9 cellular contexts compared by ENCODE assay signal in the genomic region with DNA sequence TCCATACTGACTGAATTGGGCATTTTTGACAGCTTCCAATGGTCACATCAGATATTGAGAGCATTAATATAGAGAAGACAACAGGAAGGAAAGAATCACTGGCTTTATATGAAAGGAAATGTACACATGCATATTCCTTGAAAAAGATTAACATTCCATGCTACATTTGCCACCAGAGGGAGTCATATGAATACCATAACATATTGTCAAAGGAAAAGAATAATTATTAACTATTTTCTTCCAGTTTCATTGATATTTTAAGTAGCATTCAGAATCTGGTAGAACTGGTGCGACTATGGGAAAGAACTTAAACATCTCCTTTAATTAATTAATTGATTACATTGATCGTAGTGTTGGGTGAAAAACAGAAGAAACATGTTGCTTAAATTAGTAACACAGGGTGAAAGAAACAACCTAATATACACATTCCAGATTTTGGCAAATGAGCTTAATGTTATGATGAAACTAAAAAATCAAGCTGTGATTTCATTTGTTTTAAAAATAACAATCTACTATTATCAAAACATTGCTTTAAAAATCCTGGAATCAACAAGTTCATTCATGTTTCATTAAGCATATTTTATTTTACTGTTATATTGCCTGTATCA.
DNase-seq lines count a peak whose midpoint lies in the region; ATAC-seq and TF ChIP-seq lines count a peak whose summit lies in the region.
"Had no signal": no experiment of that assay in that cellular context is flagged by ENCODE, and none has a peak within 500 bp of the region (broad histone marks: within the 10 kb centered on the region; RNA-seq: fewer than 3 reads in every experiment).

No MANE protein-coding gene starts in this region.

- H3K36me3 Mint-ChIP-seq in activated naive CD4-positive, alpha-beta T cell treated with anti-CD3 and anti-CD28 coated beads, Interleukin-2, amount 50 U/mL, for 72 hours: no peaks in the 10 kb centered on the region

- H3K9me3 ChIP-seq in osteoblast (ENCODE audit: low read depth, low read length) (no peaks in the 10 kb centered on the region), MG63 (no peaks in the 10 kb centered on the region)

- H3K27ac Mint-ChIP-seq in activated naive CD4-positive, alpha-beta T cell treated with anti-CD3 and anti-CD28 coated beads, Interleukin-2, amount 50 U/mL, for 72 hours: no peak overlapping the region

- TF ChIP-seq CTCF in choroid plexus epithelial cell (conservative IDR thresholded peaks at IDR 0.05; ENCODE audit: low read depth, low read length): peak; percentile 63
- peak; percentile 62 for TF ChIP-seq CTCF in osteoblast (IDR thresholded peaks at IDR 0.05; ENCODE audit: extremely low read depth, low read depth, low read length)

- no peaks in the 10 kb centered on the region for H4K20me1 ChIP-seq in osteoblast (ENCODE audit: insufficient read depth, low read length)

- ATAC-seq in activated naive CD4-positive, alpha-beta T cell treated with anti-CD3 and anti-CD28 coated beads, Interleukin-2, amount 50 U/mL, for 72 hours: no peak

- H2AFZ ChIP-seq in osteoblast (ENCODE audit: low read length): no peak overlapping the region

- H3K27ac ChIP-seq in osteoblast (ENCODE audit: low read depth, low read length): no peak overlapping the region

- H3K4me3 ChIP-seq in choroid plexus epithelial cell (ENCODE audit: low read depth, low read length): no peak overlapping the region
- no peak overlapping the region for H3K4me3 ChIP-seq in osteoblast (ENCODE audit: insufficient read depth, low read length)
- H3K4me3 ChIP-seq in MG63: no peak overlapping the region

- no peaks in the 10 kb centered on the region for H3K27me3 ChIP-seq in osteoblast (ENCODE audit: insufficient read depth, low read length)
- H3K27me3 ChIP-seq in MG63: no peaks in the 10 kb centered on the region

- no peaks in the 10 kb centered on the region for H3K4me1 ChIP-seq in osteoblast (ENCODE audit: insufficient read depth, low read length)

- H3K36me3 ChIP-seq in osteoblast (ENCODE audit: insufficient read depth, low read length): no peaks in the 10 kb centered on the region
- no peaks in the 10 kb centered on the region for H3K36me3 ChIP-seq in MG63

- peaks cover 12 to 13% of the 10 kb centered on the region in 2 donors for H3K9me3 Mint-ChIP-seq in activated naive CD4-positive, alpha-beta T cell treated with anti-CD3 and anti-CD28 coated beads, Interleukin-2, amount 50 U/mL, for 72 hours

- H3K79me2 ChIP-seq in osteoblast (ENCODE audit: insufficient read depth, low read length): no peaks in the 10 kb centered on the region

- no peak overlapping the region for H3K4me2 ChIP-seq in osteoblast (ENCODE audit: insufficient read depth, low read length)

- DNase-seq in ELR (ENCODE audit: low read depth) (peak; percentile 66), NCI-H1105 (lab: John Stamatoyannopoulos, UW) (peak; percentile 8), choroid plexus epithelial cell (ENCODE audit: low read depth) (peak; percentile 77), osteoblast (ENCODE audit: insufficient read length, low spot score, missing footprints) (peak; percentile 84), NCI-H524 treated with DMSO at 0.1 percent for 48 hours (lab: John Stamatoyannopoulos, UW) (no peak), MG63 (no peak), NCI-H2107 (lab: John Stamatoyannopoulos, UW) (no peak)
- no peak for DNase-seq in activated naive CD4-positive, alpha-beta T cell treated with anti-CD3 and anti-CD28 coated beads, Interleukin-2, amount 50 U/mL, for 72 hours (ENCODE audit: low spot score in 2 of 2)
- DNase-seq: naive B cell had no signal

Comparison
In these comparisons a context has a peak if more than half of its experiments do, and no peak if none do; other contexts are left out.
1. DNase-seq: peak in ELR (single experiment), NCI-H1105 (single experiment), choroid plexus epithelial cell (single experiment) and osteoblast (single experiment); none in activated naive CD4-positive, alpha-beta T cell treated with anti-CD3 and anti-CD28 coated beads, Interleukin-2, amount 50 U/mL, for 72 hours (0 of 2), NCI-H524 treated with DMSO at 0.1 percent for 48 hours (single experiment), MG63 (single experiment) and NCI-H2107 (single experiment).